Comparison of ENCODE assay signal across 13 cellular contexts in genomic region chr19:48639483-48640375, GRCh38. TPM values are rescaled to one million over a fixed set of nuclear protein-coding genes. Genes with fewer than 3 reads are reported as not detected.
DNase-seq lines count a peak whose midpoint lies in the region; ATAC-seq, FAIRE-seq and TF ChIP-seq lines count a peak whose summit lies in the region.
"Had no signal": no experiment of that assay in that cellular context is flagged by ENCODE, and none has a peak within 500 bp of the region (broad histone marks: within the 10 kb centered on the region; RNA-seq: fewer than 3 reads in every experiment).

No MANE protein-coding gene starts in this region.

- TF ChIP-seq RAD21 in K562 (CRISPR knock-in tag; conservative IDR thresholded peaks at IDR 0.05 in 1 of 2, IDR thresholded peaks at IDR 0.05 in 1 of 2) = no peak

- DNase-seq in CD8-positive, alpha-beta memory T cell = no peak
- DNase-seq in K562 (ENCODE audit: extremely low read depth in 1 of 4, low spot score in 3 of 4) (peak; percentile 54 to 81 (median 61)), neuronal stem cell (ENCODE audit: low spot score) (no peak), NCI-H1436 treated with DMSO at 0.1 percent for 48 hours (lab: John Stamatoyannopoulos, UW) (no peak), D341Med (ENCODE audit: low spot score) (no peak)
- DNase-seq: activated effector memory CD4-positive, alpha-beta T cell treated with anti-CD3 and anti-CD28 coated beads, Interleukin-2, amount 50 U/mL, for 16 hours; lower lobe of right lung; NCI-H146; retina had no signal

- no peak overlapping the region for H3K14ac ChIP-seq in neuronal stem cell (ENCODE audit: low read length)

- peaks cover 27% of the 10 kb centered on the region; the same call in 2 of the 3 replicates for H3K79me2 ChIP-seq in K562 (ENCODE audit: control insufficient read depth, insufficient read depth, low read length)

- ATAC-seq in K562 = peak; percentile 7
- ATAC-seq in HG03039 (IDR thresholded peaks at IDR 0.05; ENCODE audit: unreplicated experiment) = no peak
- ATAC-seq in GM18867 (IDR thresholded peaks at IDR 0.05; ENCODE audit: unreplicated experiment) = no peak
- ATAC-seq: lower lobe of right lung had no signal

- intact Hi-C loops in K562 (cut with micrococcal nuclease) = no loop called here

- H3K4ac ChIP-seq in neuronal stem cell (ENCODE audit: low read length) = no peak overlapping the region

- peaks cover 29% of the 10 kb centered on the region for H3K4me1 ChIP-seq in CD8-positive, alpha-beta memory T cell (ENCODE audit: insufficient read depth, low read length)
- H3K4me1 ChIP-seq in HUES6 (ENCODE audit: control insufficient read depth, insufficient read depth, low read length) (peaks cover 40% of the 10 kb centered on the region), K562 (replicated peaks in 1 of 2; ENCODE audit: control insufficient read depth in 2 of 2, insufficient read depth in 2 of 2, low read length in 2 of 2) (peaks cover 30 to 56% of the 10 kb centered on the region in 2 experiments), neuronal stem cell (ENCODE audit: control insufficient read depth in 2 of 2, insufficient read depth in 1 of 2, low read depth in 1 of 2, low read length in 2 of 2) (peaks cover 16 to 25% of the 10 kb centered on the region in 2 donors)

- no peak overlapping the region for H4K8ac ChIP-seq in neuronal stem cell (ENCODE audit: low read depth, low read length)

- no peaks in the 10 kb centered on the region for H3K27me3 ChIP-seq in CD8-positive, alpha-beta memory T cell (ENCODE audit: insufficient read depth, low read length, poor library complexity, severe bottlenecking)
- peaks cover 21% of the 10 kb centered on the region for H3K27me3 ChIP-seq in HUES6 (ENCODE audit: control insufficient read depth, insufficient read depth, low read length)
- no peaks in the 10 kb centered on the region for H3K27me3 ChIP-seq in K562 (ENCODE audit: control insufficient read depth in 2 of 2, insufficient read depth in 2 of 2, low read length in 2 of 2)
- peaks cover 0 to 4% (median 0%) of the 10 kb centered on the region in 3 experiments for H3K27me3 ChIP-seq in neuronal stem cell (ENCODE audit: control insufficient read depth in 3 of 3, insufficient read depth in 3 of 3, low read depth in 1 of 3, low read length in 3 of 3)
- H3K27me3 ChIP-seq: vagina had no signal

- H3K36me3 ChIP-seq in CD8-positive, alpha-beta memory T cell (ENCODE audit: insufficient read depth, low read length) = no peaks in the 10 kb centered on the region
- H3K36me3 ChIP-seq in HUES6 (ENCODE audit: control insufficient read depth, insufficient read depth, low read length) (no peaks in the 10 kb centered on the region), K562 (ENCODE audit: control insufficient read depth, insufficient read depth, low read length) (no peaks in the 10 kb centered on the region), neuronal stem cell (replicated peaks in 1 of 2; ENCODE audit: control insufficient read depth in 2 of 2, insufficient read depth in 2 of 2, low read length in 2 of 2) (peaks cover 0 to 4% of the 10 kb centered on the region in 2 donors)
- H3K36me3 ChIP-seq: lower lobe of right lung, vagina had no signal

- POLR2A ChIA-PET in CD8-positive, alpha-beta memory T cell (lab: Charles Lee) = interaction anchor here (0.6 to 0.7 kb wide), 3 partner anchors 13 to 860 kb away, joined by 3 to 7 read pairs (median 4); no protein-coding TSS in a partner anchor
- POLR2A ChIA-PET in K562 (lab: Yijun Ruan, JAX) = interaction anchor here (0.6 to 1.6 kb wide), 9 partner anchors 8 to 354 kb away, joined by 3 to 7 read pairs (median 3); partner anchors contain the start of genes RPL18, RUVBL2 and SPHK2

- CTCF ChIA-PET in CD8-positive, alpha-beta memory T cell (lab: Charles Lee) = no interaction called here
- CTCF ChIA-PET in K562 (lab: Yijun Ruan, JAX; ENCODE audit: low intra/inter-chr PET ratio) = interaction anchor here (0.7 kb wide), 1 partner anchor 145 kb away, joined by 3 read pairs; no protein-coding TSS in a partner anchor

- peak overlapping the region; percentile 19 for H2BK15ac ChIP-seq in neuronal stem cell (ENCODE audit: low read length)

- peaks cover 0 to 1% (median 0%) of the 10 kb centered on the region in 5 donors for H3K9me3 Mint-ChIP-seq in CD8-positive, alpha-beta memory T cell

- peak overlapping the region; percentile 65 for H2BK120ac ChIP-seq in neuronal stem cell (ENCODE audit: low read depth, low read length)

- peak overlapping the region; percentile 71 for H3K18ac ChIP-seq in neuronal stem cell (ENCODE audit: low read length)

- peak overlapping the region; percentile 78 for H2BK12ac ChIP-seq in neuronal stem cell (ENCODE audit: low read length)

- no peaks in the 10 kb centered on the region for H3K9me3 ChIP-seq in CD8-positive, alpha-beta memory T cell (ENCODE audit: low read length)
- H3K9me3 ChIP-seq in HUES6 (ENCODE audit: control insufficient read depth, insufficient read depth, low read depth, low read length) (no peaks in the 10 kb centered on the region), K562 (replicated peaks; ENCODE audit: control insufficient read depth, insufficient read depth, low read depth, low read length) (no peaks in the 10 kb centered on the region), neuronal stem cell (replicated peaks in 1 of 2; ENCODE audit: control insufficient read depth in 2 of 2, insufficient read depth in 1 of 2, low read depth in 1 of 2, low read length in 2 of 2) (peaks cover 0 to 3% of the 10 kb centered on the region in 2 donors)
- H3K9me3 ChIP-seq: lower lobe of right lung, vagina had no signal

- H3K4me3 Mint-ChIP-seq in CD8-positive, alpha-beta memory T cell = peak overlapping the region; percentile 32 to 89 (median 61)

- peak overlapping the region; percentile 35 to 99 (median 78) for H3K27ac Mint-ChIP-seq in CD8-positive, alpha-beta memory T cell

- WGBS in K562 (ENCODE audit: insufficient coverage, low coverage, missing lambda C conversion rate) = 2% methylated on average over 31 of the region's 33 CpGs
- WGBS in neuronal stem cell (ENCODE audit: extremely low coverage in 2 of 2, insufficient read length in 2 of 2, insufficient replicate concordance in 1 of 2), 2 donors = no CpG with 5 or more reads among the region's 33 CpGs

- H2AFZ ChIP-seq in K562 (ENCODE audit: low read depth, low read length) = peak overlapping the region; percentile 93
- H2AFZ ChIP-seq in neuronal stem cell (ENCODE audit: low read length) = no peak overlapping the region

- peaks cover 0 to 2% of the 10 kb centered on the region in 2 donors for H3K27me3 Mint-ChIP-seq in CD8-positive, alpha-beta memory T cell

- no peaks in the 10 kb centered on the region for H3K9me1 ChIP-seq in K562 (ENCODE audit: control insufficient read depth, insufficient read depth, low read length)

- peaks cover 6% of the 10 kb centered on the region for H3K79me1 ChIP-seq in neuronal stem cell (ENCODE audit: low read depth, low read length)

- peak; percentile 64 for FAIRE-seq in K562 (lab: Jason Lieb, UNC)

- TF ChIP-seq CTCF in K562 (IDR thresholded peaks at IDR 0.05 in 2 of 3, conservative IDR thresholded peaks at IDR 0.05 in 1 of 3; ENCODE audit: insufficient read depth in 2 of 3, low read depth in 1 of 3, low read length in 3 of 3) = no peak

- H3K27ac ChIP-seq in CD8-positive, alpha-beta memory T cell (ENCODE audit: low read depth, low read length) = peak overlapping the region; percentile 97
- no peak overlapping the region for H3K27ac ChIP-seq in HUES6 (ENCODE audit: low read depth, low read length)
- peak overlapping the region; percentile 91 for H3K27ac ChIP-seq in K562 (ENCODE audit: extremely low read depth, low read depth, low read length)
- no peak overlapping the region for H3K27ac ChIP-seq in neuronal stem cell (replicated peaks; ENCODE audit: low read length)

- BruUV-seq in K562 (replicated peaks; lab: Mats Ljungman, UMichigan) = TSS peak; percentile 76

- in situ Hi-C loops in K562 (cut with MboI) = loop anchor here (5.0 to 10.0 kb wide), 2 partner anchors 198 to 335 kb away; partner anchors contain the start of gene HSD17B14

- 0 out of 2 replicates have a peak, but pooled peaks cover 4% of the 10 kb centered on the region for H4K20me1 ChIP-seq in K562 (replicated peaks; ENCODE audit: control insufficient read depth, insufficient read depth, low read length)

- H3K23ac ChIP-seq in neuronal stem cell (ENCODE audit: low read depth, low read length, poor library complexity) = no peak overlapping the region

- H3K9ac ChIP-seq in HUES6 (ENCODE audit: low read length) (peak overlapping the region; percentile 22), K562 (ENCODE audit: insufficient read depth in 1 of 2, low read depth in 2 of 2, low read length in 2 of 2) (peak overlapping the region; percentile 78 to 94), neuronal stem cell (ENCODE audit: low read depth, low read length, poor library complexity) (peak overlapping the region; percentile 60)

- H3K4me3 ChIP-seq in CD8-positive, alpha-beta memory T cell (ENCODE audit: low read length) = peak overlapping the region; percentile 93
- H3K4me3 ChIP-seq in HUES6 (ENCODE audit: low read depth, low read length) = peak overlapping the region; percentile 54
- peak overlapping the region; percentile 51 for H3K4me3 ChIP-seq in K562
- H3K4me3 ChIP-seq in neuronal stem cell (ENCODE audit: low read length in 2 of 2) = no peak overlapping the region
- H3K4me3 ChIP-seq: vagina had no signal

- H2AK5ac ChIP-seq in neuronal stem cell (ENCODE audit: low read depth, low read length) = peak overlapping the region; percentile 62

- H4K91ac ChIP-seq in neuronal stem cell (ENCODE audit: low read depth, low read length, poor library complexity) = no peak overlapping the region

- peaks cover 0 to 13% (median 0%) of the 10 kb centered on the region in 3 donors for H3K36me3 Mint-ChIP-seq in CD8-positive, alpha-beta memory T cell

- TF ChIP-seq POLR2A in K562 (conservative IDR thresholded peaks at IDR 0.05) = peak; percentile 62; the same call in 1 of the 2 replicates

- H2BK5ac ChIP-seq in neuronal stem cell (ENCODE audit: low read length) = peak overlapping the region; percentile 87

- peaks cover 30 to 52% (median 39%) of the 10 kb centered on the region in 3 donors for H3K4me1 Mint-ChIP-seq in CD8-positive, alpha-beta memory T cell

- TF ChIP-seq EP300 in K562 (IDR thresholded peaks at IDR 0.05; ENCODE audit: low read length) = no peak

- H3K4me2 ChIP-seq in K562 (ENCODE audit: insufficient read depth, low read length) (peak overlapping the region; percentile 100), neuronal stem cell (ENCODE audit: insufficient read depth, low read length, poor library complexity, severe bottlenecking) (no peak overlapping the region)

RNA-seq across cellular contexts. Expression of gene DBP, which starts 2.5 kb away (rescaled TPM):
- 10 to 100 TPM; 10.9 to 12.1 TPM for total RNA-seq in CD8-positive, alpha-beta memory T cell
- polyA plus RNA-seq in CD8-positive, alpha-beta memory T cell = 84.1 TPM
- 1.9 and 3.2 TPM in 2 replicates for total RNA-seq in K562 (2011; cell fraction: chromatin; rRNA removed; ENCODE audit: low replicate concordance)
- total RNA-seq in K562 (2011; cell fraction: nucleolus; rRNA removed) = 1.8 and 2.2 TPM in 2 replicates
- total RNA-seq in K562 (2011; cell fraction: nucleoplasm; rRNA removed) = 2.1 and 3.3 TPM in 2 replicates
- total RNA-seq in K562 (2014; rRNA removed) (3.6 and 5.0 TPM in 2 replicates), K562 (2014; rRNA removed; fragmentation: Illumina TruSeq; extraction: Trizol) (0.96 and 1.1 TPM in 2 replicates), K562 (2015; rRNA removed; fragmentation: Illumina TruSeq; extraction: Trizol) (3.7 and 3.9 TPM in 2 replicates), K562 (2021) (2.6 and 5.5 TPM in 2 replicates)
- polyA plus RNA-seq in K562 (2011; rRNA removed) (0.45 and 1.1 TPM in 2 replicates), K562 (2014; fragmentation: Illumina TruSeq; extraction: Trizol) (1.8 and 2.1 TPM in 2 replicates), K562 (2014; fragmentation: Nextera tagmentation; extraction: Ambion mirVana) (under 1 TPM; 0.25 to 0.64 TPM), K562 (2014; rRNA removed) (1.6 and 3.8 TPM in 2 replicates)
- polyA plus RNA-seq in K562 (2011; cell fraction: cytosol; rRNA removed) = 1.0 and 1.3 TPM in 2 replicates
- 1.2 and 1.5 TPM in 2 replicates for polyA plus RNA-seq in K562 (2011; cell fraction: nucleus; rRNA removed)
- 4.6 and 5.2 TPM in 2 replicates for polyA plus RNA-seq in K562 (2012)
- polyA minus RNA-seq in K562 (2011; rRNA and poly(A)+ RNA removed) = 0.49 and 0.99 TPM in 2 replicates
- 0.38 and 1.8 TPM in 2 replicates for polyA minus RNA-seq in K562 (2011; cell fraction: cytosol; rRNA and poly(A)+ RNA removed)
- polyA minus RNA-seq in K562 (2011; cell fraction: nucleus; rRNA and poly(A)+ RNA removed) = 0.67 and 2.7 TPM in 2 replicates
- 17.9 TPM for polyA plus RNA-seq in neuronal stem cell (2013, experiment 1 of 2)
- 16.7 TPM for polyA plus RNA-seq in neuronal stem cell (2013, experiment 2 of 2)

RNA-seq across cellular contexts. Expression of gene CA11, which starts 6.3 kb away (rescaled TPM):
- total RNA-seq in CD8-positive, alpha-beta memory T cell = 10 to 100 TPM; 12.7 to 13.0 TPM
- 8.3 TPM for polyA plus RNA-seq in CD8-positive, alpha-beta memory T cell
- total RNA-seq in K562 (2011; cell fraction: chromatin; rRNA removed; ENCODE audit: low replicate concordance) = 3.6 and 10.9 TPM in 2 replicates
- total RNA-seq in K562 (2011; cell fraction: nucleolus; rRNA removed) = 3.8 and 4.2 TPM in 2 replicates
- total RNA-seq in K562 (2011; cell fraction: nucleoplasm; rRNA removed) = 4.3 and 8.0 TPM in 2 replicates
- total RNA-seq in K562 (2014; rRNA removed) (19.9 and 37.7 TPM in 2 replicates), K562 (2014; rRNA removed; fragmentation: Illumina TruSeq; extraction: Trizol) (2.4 and 2.9 TPM in 2 replicates), K562 (2015; rRNA removed; fragmentation: Illumina TruSeq; extraction: Trizol) (7.5 and 8.3 TPM in 2 replicates), K562 (2021) (14.8 and 16.2 TPM in 2 replicates)
- polyA plus RNA-seq in K562 (2011; rRNA removed) (4.1 and 8.1 TPM in 2 replicates), K562 (2014; fragmentation: Illumina TruSeq; extraction: Trizol) (12.7 and 22.5 TPM in 2 replicates), K562 (2014; fragmentation: Nextera tagmentation; extraction: Ambion mirVana) (10 to 100 TPM in 1 of 2 experiments, 1 to 10 TPM in 1; 6.3 to 11.5 TPM), K562 (2014; rRNA removed) (8.2 and 19.3 TPM in 2 replicates)
- polyA plus RNA-seq in K562 (2011; cell fraction: cytosol; rRNA removed) = 9.2 and 10.8 TPM in 2 replicates
- polyA plus RNA-seq in K562 (2011; cell fraction: nucleus; rRNA removed) = 14.9 and 15.1 TPM in 2 replicates
- polyA plus RNA-seq in K562 (2012) = 23.4 and 24.4 TPM in 2 replicates
- polyA minus RNA-seq in K562 (2011; rRNA and poly(A)+ RNA removed) = 1.7 and 4.4 TPM in 2 replicates
- polyA minus RNA-seq in K562 (2011; cell fraction: cytosol; rRNA and poly(A)+ RNA removed) = 4.6 and 5.4 TPM in 2 replicates
- polyA minus RNA-seq in K562 (2011; cell fraction: nucleus; rRNA and poly(A)+ RNA removed) = 1.9 and 2.2 TPM in 2 replicates
- 117 TPM for polyA plus RNA-seq in neuronal stem cell (2013, experiment 1 of 2)
- 126 TPM for polyA plus RNA-seq in neuronal stem cell (2013, experiment 2 of 2)

RNA-seq across cellular contexts. Expression of gene SPHK2, which starts 20.4 kb away (rescaled TPM):
- 10 to 100 TPM; 37.5 to 38.5 TPM for total RNA-seq in CD8-positive, alpha-beta memory T cell
- polyA plus RNA-seq in CD8-positive, alpha-beta memory T cell = 10.2 TPM
- total RNA-seq in K562 (2011; cell fraction: chromatin; rRNA removed; ENCODE audit: low replicate concordance) = 16.1 and 40.7 TPM in 2 replicates
- 26.3 and 31.7 TPM in 2 replicates for total RNA-seq in K562 (2011; cell fraction: nucleolus; rRNA removed)
- total RNA-seq in K562 (2011; cell fraction: nucleoplasm; rRNA removed) = 25.7 and 33.8 TPM in 2 replicates
- 4.0 and 8.2 TPM in 2 replicates for total RNA-seq in K562 (2014; rRNA removed)
- 2.1 and 2.9 TPM in 2 replicates for total RNA-seq in K562 (2014; rRNA removed; fragmentation: Illumina TruSeq; extraction: Trizol)
- total RNA-seq in K562 (2015; rRNA removed; fragmentation: Illumina TruSeq; extraction: Trizol) = 5.4 and 5.5 TPM in 2 replicates
- total RNA-seq in K562 (2021) = 13.9 and 15.2 TPM in 2 replicates
- polyA plus RNA-seq in K562 (2011; rRNA removed) = 2.0 and 3.5 TPM in 2 replicates
- 2.7 and 9.3 TPM in 2 replicates for polyA plus RNA-seq in K562 (2011; cell fraction: cytosol; rRNA removed)
- polyA plus RNA-seq in K562 (2011; cell fraction: nucleus; rRNA removed) = 11.1 and 18.6 TPM in 2 replicates
- 7.0 and 7.3 TPM in 2 replicates for polyA plus RNA-seq in K562 (2012)
- polyA plus RNA-seq in K562 (2014; fragmentation: Illumina TruSeq; extraction: Trizol) = 2.6 and 6.4 TPM in 2 replicates
- under 1 TPM; 0.10 to 0.17 TPM for polyA plus RNA-seq in K562 (2014; fragmentation: Nextera tagmentation; extraction: Ambion mirVana)
- 9.0 and 10.8 TPM in 2 replicates for polyA plus RNA-seq in K562 (2014; rRNA removed)
- 2.8 and 3.5 TPM in 2 replicates for polyA minus RNA-seq in K562 (2011; rRNA and poly(A)+ RNA removed)
- polyA minus RNA-seq in K562 (2011; cell fraction: cytosol; rRNA and poly(A)+ RNA removed) = 5.3 and 7.7 TPM in 2 replicates
- polyA minus RNA-seq in K562 (2011; cell fraction: nucleus; rRNA and poly(A)+ RNA removed) = 8.6 and 9.6 TPM in 2 replicates
- 25.6 TPM for polyA plus RNA-seq in neuronal stem cell (2013, experiment 1 of 2)
- 23.7 TPM for polyA plus RNA-seq in neuronal stem cell (2013, experiment 2 of 2)

RNA-seq across cellular contexts. Expression of gene RPL18, which starts 20.8 kb away (rescaled TPM):
- total RNA-seq in CD8-positive, alpha-beta memory T cell = 1,000 to 10,000 TPM; 1,778 to 1,810 TPM
- 1,821 TPM for polyA plus RNA-seq in CD8-positive, alpha-beta memory T cell
- total RNA-seq in K562 (2011; cell fraction: chromatin; rRNA removed; ENCODE audit: low replicate concordance) = 185 and 358 TPM in 2 replicates
- 779 and 884 TPM in 2 replicates for total RNA-seq in K562 (2011; cell fraction: nucleolus; rRNA removed)
- 712 and 996 TPM in 2 replicates for total RNA-seq in K562 (2011; cell fraction: nucleoplasm; rRNA removed)
- total RNA-seq in K562 (2014; rRNA removed) (2,565 and 3,619 TPM in 2 replicates), K562 (2014; rRNA removed; fragmentation: Illumina TruSeq; extraction: Trizol) (1,358 and 1,367 TPM in 2 replicates), K562 (2015; rRNA removed; fragmentation: Illumina TruSeq; extraction: Trizol) (2,022 and 2,084 TPM in 2 replicates), K562 (2021) (2,028 and 2,113 TPM in 2 replicates)
- polyA plus RNA-seq in K562 (2011; rRNA removed) (1,530 and 1,971 TPM in 2 replicates), K562 (2014; fragmentation: Illumina TruSeq; extraction: Trizol) (1,653 and 2,262 TPM in 2 replicates), K562 (2014; fragmentation: Nextera tagmentation; extraction: Ambion mirVana) (100 to 1,000 TPM; 312 to 402 TPM), K562 (2014; rRNA removed) (2,460 and 2,635 TPM in 2 replicates)
- polyA plus RNA-seq in K562 (2011; cell fraction: cytosol; rRNA removed) = 2,544 and 3,068 TPM in 2 replicates
- 847 and 901 TPM in 2 replicates for polyA plus RNA-seq in K562 (2011; cell fraction: nucleus; rRNA removed)
- polyA plus RNA-seq in K562 (2012) = 2,553 and 4,056 TPM in 2 replicates
- polyA minus RNA-seq in K562 (2011; rRNA and poly(A)+ RNA removed) = 413 and 534 TPM in 2 replicates
- 805 and 1,017 TPM in 2 replicates for polyA minus RNA-seq in K562 (2011; cell fraction: cytosol; rRNA and poly(A)+ RNA removed)
- polyA minus RNA-seq in K562 (2011; cell fraction: nucleus; rRNA and poly(A)+ RNA removed) = 167 and 323 TPM in 2 replicates
- polyA plus RNA-seq in neuronal stem cell (2013, experiment 1 of 2) = 2,801 TPM
- 2,729 TPM for polyA plus RNA-seq in neuronal stem cell (2013, experiment 2 of 2)

RNA-seq across cellular contexts. Expression of gene FAM83E, which starts 24.9 kb away (rescaled TPM):
- total RNA-seq in CD8-positive, alpha-beta memory T cell = 1 to 10 TPM; 3.7 to 5.4 TPM
- not detected for polyA plus RNA-seq in CD8-positive, alpha-beta memory T cell
- total RNA-seq in K562 (2011; cell fraction: chromatin; rRNA removed; ENCODE audit: low replicate concordance) = 1.9 and 6.0 TPM in 2 replicates
- total RNA-seq in K562 (2011; cell fraction: nucleolus; rRNA removed) = 3.4 and 7.2 TPM in 2 replicates
- total RNA-seq in K562 (2011; cell fraction: nucleoplasm; rRNA removed) = 6.5 and 9.6 TPM in 2 replicates
- 0.82 TPM in 1 of 2 replicates, not detected in the other for total RNA-seq in K562 (2014; rRNA removed)
- total RNA-seq in K562 (2014; rRNA removed; fragmentation: Illumina TruSeq; extraction: Trizol) = 0.29 TPM in 1 of 2 replicates, not detected in the other
- total RNA-seq in K562 (2015; rRNA removed; fragmentation: Illumina TruSeq; extraction: Trizol) = 0.45 and 0.87 TPM in 2 replicates
- 0.71 and 1.3 TPM in 2 replicates for total RNA-seq in K562 (2021)
- polyA plus RNA-seq in K562 (2011; rRNA removed) = 0.15 TPM in 2 replicates
- 0.04 TPM in 1 of 2 replicates, not detected in the other for polyA plus RNA-seq in K562 (2011; cell fraction: cytosol; rRNA removed)
- 0.18 and 1.2 TPM in 2 replicates for polyA plus RNA-seq in K562 (2011; cell fraction: nucleus; rRNA removed)
- 0.13 and 0.14 TPM in 2 replicates for polyA plus RNA-seq in K562 (2012)
- not detected in 2 replicates for polyA plus RNA-seq in K562 (2014; fragmentation: Illumina TruSeq; extraction: Trizol)
- not detected for polyA plus RNA-seq in K562 (2014; fragmentation: Nextera tagmentation; extraction: Ambion mirVana)
- polyA plus RNA-seq in K562 (2014; rRNA removed) = 0.04 and 0.19 TPM in 2 replicates
- polyA minus RNA-seq in K562 (2011; rRNA and poly(A)+ RNA removed) = not detected in 2 replicates
- polyA minus RNA-seq in K562 (2011; cell fraction: cytosol; rRNA and poly(A)+ RNA removed) = not detected in 2 replicates
- polyA minus RNA-seq in K562 (2011; cell fraction: nucleus; rRNA and poly(A)+ RNA removed) = 2.4 and 4.2 TPM in 2 replicates
- 0.08 TPM for polyA plus RNA-seq in neuronal stem cell (2013, experiment 1 of 2)
- polyA plus RNA-seq in neuronal stem cell (2013, experiment 2 of 2) = 0.15 TPM

Comparison
In these comparisons a context has a peak if more than half of its experiments do, and no peak if none do; other contexts are left out.
1. DNase-seq: peak in K562 (4 of 4); none in CD8-positive, alpha-beta memory T cell (0 of 5), neuronal stem cell (single experiment), NCI-H1436 treated with DMSO at 0.1 percent for 48 hours (single experiment) and D341Med (single experiment).
2. H3K27ac ChIP-seq: peak in CD8-positive, alpha-beta memory T cell (single experiment) and K562 (single experiment); none in HUES6 (single experiment) and neuronal stem cell (single experiment).
3. H3K4me3 ChIP-seq: peak in CD8-positive, alpha-beta memory T cell (single experiment), HUES6 (single experiment) and K562 (single experiment); none in neuronal stem cell (0 of 2).
4. H3K9ac ChIP-seq: peak in every context shown above with its lines; median percentile 86 in K562; 60 in neuronal stem cell; 22 in HUES6.